Comparison of ENCODE assay signal across 8 cellular contexts in genomic region chr3:177724020-177724638, GRCh38.
DNase-seq lines count a peak whose midpoint lies in the region; ATAC-seq and TF ChIP-seq lines count a peak whose summit lies in the region.
"Had no signal": no experiment of that assay in that cellular context is flagged by ENCODE, and none has a peak within 500 bp of the region (broad histone marks: within the 10 kb centered on the region; RNA-seq: fewer than 3 reads in every experiment).

No MANE protein-coding gene starts in this region.

- 2 to 6% methylated on average over 6 of the region's 6 CpGs for WGBS in lung, 2 donors

- H3K4me3 ChIP-seq in lung = no peak overlapping the region
- no peak overlapping the region for H3K4me3 ChIP-seq in upper lobe of right lung

- no peaks in the 10 kb centered on the region for H3K27me3 ChIP-seq in lung (ENCODE audit: control insufficient read depth, insufficient read depth)
- no peaks in the 10 kb centered on the region for H3K27me3 ChIP-seq in upper lobe of right lung

- DNase-seq in NCI-H146 treated with DMSO at 0.1 percent for 48 hours (lab: John Stamatoyannopoulos, UW; ENCODE audit: unreplicated experiment) = peak; percentile 31
- DNase-seq in lung (ENCODE audit: low spot score) = peak; percentile 60
- DNase-seq in upper lobe of right lung = peak; percentile 66
- no peak for DNase-seq in activated gamma-delta T cell (lab: John Stamatoyannopoulos, UW)
- DNase-seq: stimulated activated CD8-positive, alpha-beta memory T cell treated with anti-CD3 and anti-CD28 coated beads, Interleukin-4, amount 100 ng/mL, for 48 hours had no signal

- H3K27ac ChIP-seq in lung (ENCODE audit: low read depth in 1 of 2, low read length in 1 of 2) = peak overlapping the region; percentile 67 to 77
- peak overlapping the region; percentile 71 for H3K27ac ChIP-seq in upper lobe of right lung

- no peaks in the 10 kb centered on the region for H3K36me3 Mint-ChIP-seq in brain

- H3K4me1 ChIP-seq in lung (ENCODE audit: control insufficient read depth in 2 of 2, insufficient read depth in 2 of 2, low read length in 2 of 2) = peaks cover 3 to 22% of the 10 kb centered on the region in 2 donors
- peaks cover 50% of the 10 kb centered on the region for H3K4me1 ChIP-seq in upper lobe of right lung

- H3K9me3 ChIP-seq in lung (ENCODE audit: control insufficient read depth in 2 of 2, insufficient read depth in 1 of 2, low read length in 1 of 2) = no peaks in the 10 kb centered on the region
- H3K9me3 ChIP-seq in upper lobe of right lung = no peaks in the 10 kb centered on the region

- no peak for TF ChIP-seq CTCF in brain (conservative IDR thresholded peaks at IDR 0.05)
- no peak for TF ChIP-seq CTCF in lung (IDR thresholded peaks at IDR 0.05; ENCODE audit: control extremely low read depth, extremely low read depth)
- no peak for TF ChIP-seq CTCF in upper lobe of right lung (IDR thresholded peaks at IDR 0.05)

- intact Hi-C loops in upper lobe of right lung (cut with DNase I) = no loop called here

- H3K27ac Mint-ChIP-seq in brain = peak overlapping the region in 4 of 5 experiments; percentile 40 to 84 (median 58)

- ATAC-seq in lung (ENCODE audit: insufficient read depth, low FRiP score) = peak; percentile 80
- ATAC-seq in upper lobe of right lung = peak; percentile 92
- no peak for ATAC-seq in HG02840 (IDR thresholded peaks at IDR 0.05; ENCODE audit: low FRiP score, unreplicated experiment)
- no peak for ATAC-seq in HG03469 (IDR thresholded peaks at IDR 0.05; ENCODE audit: unreplicated experiment)

- H3K9me3 Mint-ChIP-seq in brain = peaks cover 0 to 17% (median 9%) of the 10 kb centered on the region in 5 experiments

- peaks cover 73% of the 10 kb centered on the region for H3K4me1 Mint-ChIP-seq in brain

- no peaks in the 10 kb centered on the region for H3K27me3 Mint-ChIP-seq in brain

- no peak overlapping the region for H3K4me3 Mint-ChIP-seq in brain

- no peaks in the 10 kb centered on the region for H3K36me3 ChIP-seq in lung (ENCODE audit: control insufficient read depth in 2 of 2, insufficient read depth in 2 of 2, low read length in 2 of 2)
- H3K36me3 ChIP-seq in upper lobe of right lung = no peaks in the 10 kb centered on the region

Comparison
In these comparisons a context has a peak if more than half of its experiments do, and no peak if none do; other contexts are left out.
1. ATAC-seq: peak in lung (single experiment) and upper lobe of right lung (single experiment); none in HG02840 (single experiment) and HG03469 (single experiment).